ENCODE assay signal across 7 cellular contexts in the genomic region with DNA sequence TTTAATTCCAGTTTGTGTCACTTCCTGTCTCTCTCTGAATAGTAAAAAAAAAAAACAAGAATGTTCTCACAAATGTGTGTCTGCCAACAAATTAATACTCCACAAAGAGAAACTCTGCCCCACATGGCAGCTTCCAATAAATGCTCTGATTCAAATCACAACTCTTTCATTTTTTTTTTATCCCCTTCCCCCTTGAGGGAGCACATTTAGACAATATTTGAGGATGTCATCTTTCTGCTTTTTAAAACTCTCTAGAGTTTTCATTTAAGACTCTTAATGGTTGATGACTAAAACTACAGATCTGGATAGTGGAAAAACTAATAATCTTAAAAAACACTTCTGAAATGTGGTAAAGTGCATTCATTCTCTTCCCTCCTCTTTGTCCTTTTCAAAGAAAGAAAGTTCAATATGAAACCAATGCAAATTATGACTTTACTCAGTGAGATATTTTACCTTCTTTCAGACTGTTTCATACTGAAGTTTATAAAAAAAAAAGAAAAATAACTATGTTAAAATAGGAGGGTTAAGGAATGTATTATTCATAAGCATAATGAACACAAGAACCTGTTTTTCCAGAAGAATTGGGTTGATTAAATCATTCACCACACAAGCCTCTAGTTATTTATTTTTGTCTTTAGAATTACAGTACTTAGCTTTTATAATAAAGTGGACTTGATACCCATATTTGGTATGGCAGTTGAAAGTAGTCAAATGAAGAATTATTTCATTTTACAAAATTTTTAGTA. TPM values are rescaled to one million over a fixed set of nuclear protein-coding genes. Genes with fewer than 3 reads are reported as not detected.
DNase-seq lines count a peak whose midpoint lies in the region; ATAC-seq and TF ChIP-seq lines count a peak whose summit lies in the region.

No MANE protein-coding gene starts in this region.

- H3K27ac ChIP-seq in SK-N-SH (ENCODE audit: low read depth in 2 of 2, low read length in 1 of 2) (peak overlapping the region; percentile 86 to 90; a peak in 3 of 4 replicates), trophoblast cell (ENCODE audit: low read depth, low read length) (peak overlapping the region; percentile 25), neural progenitor cell (no peak overlapping the region)

- H3K36me3 ChIP-seq in SK-N-SH (replicated peaks in 1 of 2; ENCODE audit: control insufficient read depth in 1 of 2, insufficient read depth in 2 of 2, low read length in 1 of 2) (peaks cover 29 to 52% of the 10 kb centered on the region in 2 experiments), trophoblast cell (ENCODE audit: control insufficient read depth in 1 of 2, insufficient read depth in 2 of 2, low read length in 2 of 2) (peaks cover 2 to 4% of the 10 kb centered on the region in 2 experiments), neural progenitor cell (no peaks in the 10 kb centered on the region)

- no peak overlapping the region for H2BK12ac ChIP-seq in trophoblast cell (ENCODE audit: low read length)

- H3K9ac ChIP-seq in SK-N-SH (peak overlapping the region; percentile 15; the same call in 1 of the 2 replicates), trophoblast cell (ENCODE audit: low read length) (no peak overlapping the region), neural progenitor cell (no peak overlapping the region)

- ATAC-seq in GM18517 (IDR thresholded peaks at IDR 0.05; ENCODE audit: unreplicated experiment): peak; percentile 60
- ATAC-seq in HG02763 (IDR thresholded peaks at IDR 0.05; ENCODE audit: unreplicated experiment): peak; percentile 39

- H3K9me2 ChIP-seq in SK-N-SH: no peaks in the 10 kb centered on the region

- no peak overlapping the region for H3K23ac ChIP-seq in trophoblast cell (ENCODE audit: low read length)

- H3K27me3 ChIP-seq in SK-N-SH (ENCODE audit: insufficient read depth) (no peaks in the 10 kb centered on the region), trophoblast cell (ENCODE audit: insufficient read depth, low read length) (no peaks in the 10 kb centered on the region), neural progenitor cell (no peaks in the 10 kb centered on the region)

- H3K4me2 ChIP-seq in SK-N-SH: peak overlapping the region; percentile 64
- H3K4me2 ChIP-seq in trophoblast cell (ENCODE audit: low read length): no peak overlapping the region
- no peak overlapping the region for H3K4me2 ChIP-seq in neural progenitor cell

- H3K9me3 Mint-ChIP-seq in neural progenitor cell: no peaks in the 10 kb centered on the region

- H3K4ac ChIP-seq in trophoblast cell (ENCODE audit: low read depth, low read length): no peak overlapping the region

- H3K4me1 ChIP-seq in SK-N-SH (ENCODE audit: control insufficient read depth in 1 of 2, insufficient read depth in 2 of 2, low read depth in 1 of 2, low read length in 1 of 2): peaks cover 4 to 44% of the 10 kb centered on the region in 2 experiments
- H3K4me1 ChIP-seq in trophoblast cell (ENCODE audit: control insufficient read depth in 1 of 2, insufficient read depth in 2 of 2, low read length in 2 of 2): peaks cover under 1% of the 10 kb centered on the region in 2 experiments
- peaks cover 3% of the 10 kb centered on the region for H3K4me1 ChIP-seq in neural progenitor cell

- no peaks in the 10 kb centered on the region for H3K9me3 ChIP-seq in SK-N-SH
- H3K9me3 ChIP-seq in trophoblast cell (ENCODE audit: insufficient read depth, low read depth, low read length): no peaks in the 10 kb centered on the region
- no peaks in the 10 kb centered on the region for H3K9me3 ChIP-seq in neural progenitor cell (ENCODE audit: low read depth)

- TF ChIP-seq RAD21 in SK-N-SH (IDR thresholded peaks at IDR 0.05; ENCODE audit: low read length): 0 out of 2 replicates have a peak, but pooled peaks have one; percentile 12

- peaks cover 38% of the 10 kb centered on the region for H3K79me2 ChIP-seq in SK-N-SH (ENCODE audit: insufficient read depth)
- H3K79me2 ChIP-seq in trophoblast cell (ENCODE audit: control insufficient read depth, insufficient read depth, low read length, poor library complexity): no peaks in the 10 kb centered on the region
- H3K79me2 ChIP-seq in neural progenitor cell (ENCODE audit: low read depth): no peaks in the 10 kb centered on the region

- peak; percentile 43 for TF ChIP-seq CTCF in SK-N-SH (IDR thresholded peaks at IDR 0.05)
- TF ChIP-seq CTCF in epithelial cell of proximal tubule (conservative IDR thresholded peaks at IDR 0.05; ENCODE audit: low read depth, low read length): peak; percentile 6
- TF ChIP-seq CTCF in neural progenitor cell (IDR thresholded peaks at IDR 0.05): no peak

- H3K4me3 ChIP-seq in SK-N-SH (ENCODE audit: low read depth in 2 of 2, low read length in 1 of 2): no peak overlapping the region
- H3K4me3 ChIP-seq in epithelial cell of proximal tubule (ENCODE audit: low read depth, low read length): no peak overlapping the region
- no peak overlapping the region for H3K4me3 ChIP-seq in trophoblast cell (ENCODE audit: low read depth, low read length)
- H3K4me3 ChIP-seq in neural progenitor cell: no peak overlapping the region

- no peak overlapping the region for H3K4me3 Mint-ChIP-seq in neural progenitor cell

- CTCF ChIA-PET in SK-N-SH (lab: Yijun Ruan, JAX): no interaction called here

- TF ChIP-seq EP300 in SK-N-SH (IDR thresholded peaks at IDR 0.05; ENCODE audit: borderline replicate concordance in 1 of 2, low read depth in 1 of 2, low read length in 1 of 2): no peak

- no peak overlapping the region for H3K14ac ChIP-seq in trophoblast cell (ENCODE audit: low read length)

- H4K20me1 ChIP-seq in SK-N-SH (ENCODE audit: insufficient read depth) (no peaks in the 10 kb centered on the region), neural progenitor cell (ENCODE audit: low read depth) (no peaks in the 10 kb centered on the region)

- no peak overlapping the region for H2BK120ac ChIP-seq in trophoblast cell (ENCODE audit: insufficient read depth, low read length, poor library complexity)

- no peak overlapping the region for H3K18ac ChIP-seq in trophoblast cell (ENCODE audit: low read length)

- H3K27ac Mint-ChIP-seq in neural progenitor cell: no peak overlapping the region

- H4K8ac ChIP-seq in trophoblast cell (ENCODE audit: low read depth, low read length): no peak overlapping the region

- no peak overlapping the region for H2AK5ac ChIP-seq in trophoblast cell (ENCODE audit: low read length)

- peaks cover 24% of the 10 kb centered on the region for H3K36me3 Mint-ChIP-seq in neural progenitor cell

- no peak overlapping the region for H4K91ac ChIP-seq in trophoblast cell (ENCODE audit: low read depth, low read length)

- POLR2A ChIA-PET in SK-N-SH (lab: Yijun Ruan, JAX): no interaction called here

- H3K4me1 Mint-ChIP-seq in neural progenitor cell: peaks cover 15% of the 10 kb centered on the region

- H2BK5ac ChIP-seq in trophoblast cell (ENCODE audit: low read depth, low read length, poor library complexity): no peak overlapping the region

- H4K12ac ChIP-seq in trophoblast cell (ENCODE audit: low read depth, low read length): no peak overlapping the region

- H3K79me1 ChIP-seq in trophoblast cell (ENCODE audit: low read length): peaks cover 3% of the 10 kb centered on the region

- no peaks in the 10 kb centered on the region for H3K27me3 Mint-ChIP-seq in neural progenitor cell (ENCODE audit: insufficient read depth, low read depth)

- H2AFZ ChIP-seq in SK-N-SH (ENCODE audit: low read depth): 0 out of 2 replicates have a peak overlapping the region, but pooled peaks have one; percentile 12
- H2AFZ ChIP-seq in trophoblast cell (ENCODE audit: insufficient read depth, low read length, poor library complexity): no peak overlapping the region
- H2AFZ ChIP-seq in neural progenitor cell (replicated peaks): no peak overlapping the region

- H3F3A ChIP-seq in SK-N-SH (replicated peaks; ENCODE audit: insufficient read depth): peaks cover 41% of the 10 kb centered on the region
- no peaks in the 10 kb centered on the region for H3F3A ChIP-seq in neural progenitor cell (ENCODE audit: low read depth)

- DNase-seq in SK-N-SH (peak; percentile 22), epithelial cell of proximal tubule (ENCODE audit: low read depth) (no peak), trophoblast cell (peak; percentile 26 to 81), NCI-H1417 treated with DMSO at 0.1 percent for 48 hours (lab: John Stamatoyannopoulos, UW) (no peak), neural progenitor cell (ENCODE audit: low spot score) (no peak)

TF ChIP-seq in SK-N-SH, 30 proteins besides CTCF, POLR2A, EP300 and RAD21:
- TF ChIP-seq NFIC (IDR thresholded peaks at IDR 0.05; ENCODE audit: borderline replicate concordance) (peak; percentile 52; the same call in 1 of the 2 replicates), ZBTB33 (IDR thresholded peaks at IDR 0.05; ENCODE audit: borderline replicate concordance, low read depth) (no peak), JUND (IDR thresholded peaks at IDR 0.05) (0 out of 2 replicates have a peak, but pooled peaks have one; percentile 11), TCF12 (IDR thresholded peaks at IDR 0.05) (peak; percentile 26; the same call in 1 of the 2 replicates)
TF ChIP-seq in SK-N-SH: peak in this region for 3.

RNA-seq across cellular contexts. Expression of gene ARID5B, which starts 42.4 kb away (rescaled TPM):
- polyA plus RNA-seq in SK-N-SH (2012; rRNA removed): 10.9 and 18.4 TPM in 2 replicates
- polyA plus RNA-seq in SK-N-SH (2012; cell fraction: cytosol; rRNA removed): 12.7 and 13.2 TPM in 2 replicates
- 12.0 and 22.4 TPM in 2 replicates for polyA plus RNA-seq in SK-N-SH (2012; cell fraction: nucleus; rRNA removed)
- total RNA-seq in epithelial cell of proximal tubule: 16.5 and 22.8 TPM in 2 replicates
- polyA plus RNA-seq in trophoblast cell (2013): 33.3 and 34.0 TPM in 2 replicates
- total RNA-seq in neural progenitor cell (ENCODE audit: low replicate concordance): 1.5 and 1.8 TPM in 2 replicates

Comparison
In these comparisons a context has a peak if more than half of its experiments do, and no peak if none do; other contexts are left out.
1. DNase-seq: peak in SK-N-SH (single experiment) and trophoblast cell (2 of 2); none in epithelial cell of proximal tubule (single experiment), NCI-H1417 treated with DMSO at 0.1 percent for 48 hours (single experiment) and neural progenitor cell (single experiment).